9 cellular contexts compared by ENCODE assay signal in the genomic region with DNA sequence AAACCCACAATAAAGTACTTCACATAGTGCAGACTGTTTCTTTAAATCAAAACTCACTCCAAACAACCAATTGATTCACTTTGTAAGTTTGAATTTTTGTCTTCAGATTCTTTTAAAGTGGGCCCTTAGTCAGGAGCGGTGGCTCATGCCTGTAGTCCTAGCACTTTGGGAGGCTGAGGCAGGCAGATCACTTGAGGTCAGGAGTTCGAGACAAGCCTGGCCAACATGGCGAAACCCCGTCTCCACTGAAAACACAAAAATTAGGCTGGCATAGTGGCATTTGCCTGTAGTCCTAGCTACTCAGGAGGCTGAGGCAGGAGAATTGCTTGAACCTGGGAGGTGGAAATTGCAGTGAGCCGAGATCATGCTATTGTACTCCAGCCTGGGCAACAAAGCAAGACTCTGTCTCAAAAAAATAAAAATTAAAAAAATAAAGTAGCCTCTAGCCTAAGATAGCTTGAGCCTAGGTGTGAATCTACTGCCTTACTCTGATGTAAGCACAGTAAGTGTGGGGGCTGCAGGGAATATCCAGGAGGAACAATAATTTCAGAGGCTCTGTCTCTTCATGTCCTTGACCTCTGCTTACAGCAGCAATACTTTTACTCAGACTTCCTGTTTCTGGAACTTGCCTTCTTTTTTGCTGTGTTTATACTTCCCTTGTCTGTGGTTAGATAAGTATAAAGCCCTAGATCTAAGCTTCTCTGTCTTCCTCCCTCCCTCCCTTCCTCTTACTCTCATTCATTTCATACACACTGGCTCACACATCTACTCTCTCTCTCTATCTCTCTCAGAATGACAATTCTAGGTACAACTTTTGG. TPM values are rescaled to one million over a fixed set of nuclear protein-coding genes. Genes with fewer than 3 reads are reported as not detected.
DNase-seq lines count a peak whose midpoint lies in the region; ATAC-seq and TF ChIP-seq lines count a peak whose summit lies in the region.
"Had no signal": no experiment of that assay in that cellular context is flagged by ENCODE, and none has a peak within 500 bp of the region (broad histone marks: within the 10 kb centered on the region; RNA-seq: fewer than 3 reads in every experiment).

A gene with protein sequence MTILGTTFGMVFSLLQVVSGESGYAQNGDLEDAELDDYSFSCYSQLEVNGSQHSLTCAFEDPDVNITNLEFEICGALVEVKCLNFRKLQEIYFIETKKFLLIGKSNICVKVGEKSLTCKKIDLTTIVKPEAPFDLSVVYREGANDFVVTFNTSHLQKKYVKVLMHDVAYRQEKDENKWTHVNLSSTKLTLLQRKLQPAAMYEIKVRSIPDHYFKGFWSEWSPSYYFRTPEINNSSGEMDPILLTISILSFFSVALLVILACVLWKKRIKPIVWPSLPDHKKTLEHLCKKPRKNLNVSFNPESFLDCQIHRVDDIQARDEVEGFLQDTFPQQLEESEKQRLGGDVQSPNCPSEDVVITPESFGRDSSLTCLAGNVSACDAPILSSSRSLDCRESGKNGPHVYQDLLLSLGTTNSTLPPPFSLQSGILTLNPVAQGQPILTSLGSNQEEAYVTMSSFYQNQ (plus strand): TSS at position 706 of the 818 bp plus-strand sequence. CDS start 87 bp downstream, at position 793.

- H3K4me1 ChIP-seq in KMS-11 (ENCODE audit: low read depth, poor library complexity, severe bottlenecking), result peaks cover 46% of the 10 kb centered on the region
- peaks cover 42 to 52% of the 10 kb centered on the region in 2 donors for H3K4me1 ChIP-seq in naive thymus-derived CD4-positive, alpha-beta T cell (ENCODE audit: control insufficient read depth in 2 of 2, insufficient read depth in 2 of 2, low read length in 2 of 2)

- no peak within 1 kb of the TSS for H3K4me2 ChIP-seq in KMS-11

- DNase-seq in GM12865 (ENCODE audit: low read depth) (peak; percentile 55), dedifferentiated amniotic fluid mesenchymal stem cell (ENCODE audit: extremely low spot score) (no peak), UCSD-AML1 (lab: John Stamatoyannopoulos, UW; ENCODE audit: unreplicated experiment) (no peak), NCI-H1694 (lab: John Stamatoyannopoulos, UW) (no peak)
- DNase-seq in naive thymus-derived CD4-positive, alpha-beta T cell, result peak in 7 of 9 donors; percentile 66 to 86 (median 82)
- DNase-seq: occipital lobe had no signal

- intact Hi-C loops in naive thymus-derived CD4-positive, alpha-beta T cell (cut with micrococcal nuclease), result loop anchor here (1.0 to 10.0 kb wide), 7 partner anchors 46 to 1256 kb away; a partner anchor contains a TSS

- no peaks in the 10 kb centered on the region for H3K9me3 ChIP-seq in naive thymus-derived CD4-positive, alpha-beta T cell (ENCODE audit: control insufficient read depth in 2 of 3, low read length in 3 of 3)

- H3K27ac Mint-ChIP-seq in activated naive CD8-positive, alpha-beta T cell, result peak within 1 kb of the TSS; percentile 99
- peak within 1 kb of the TSS; percentile 97 to 100 (median 99) for H3K27ac Mint-ChIP-seq in naive thymus-derived CD4-positive, alpha-beta T cell

- peak within 1 kb of the TSS; percentile 27 for H3K4me3 ChIP-seq in GM12865 (ENCODE audit: low read depth, low read length)
- no peak within 1 kb of the TSS for H3K4me3 ChIP-seq in KMS-11 (IDR thresholded peaks at IDR 0.05; ENCODE audit: insufficient read depth, low read depth, low read length)
- H3K4me3 ChIP-seq in naive thymus-derived CD4-positive, alpha-beta T cell (ENCODE audit: low read length), result peak within 1 kb of the TSS; percentile 80

- peak within 1 kb of the TSS; percentile 93 for H3K4me3 Mint-ChIP-seq in activated naive CD8-positive, alpha-beta T cell
- H3K4me3 Mint-ChIP-seq in naive thymus-derived CD4-positive, alpha-beta T cell, result peak within 1 kb of the TSS; percentile 82 to 100 (median 94)

- no peaks in the 10 kb centered on the region for H3K36me3 ChIP-seq in KMS-11 (ENCODE audit: insufficient read depth)
- peaks cover 17 to 32% (median 22%) of the 10 kb centered on the region in 3 experiments for H3K36me3 ChIP-seq in naive thymus-derived CD4-positive, alpha-beta T cell (ENCODE audit: control insufficient read depth in 2 of 3, insufficient read depth in 3 of 3, low read length in 3 of 3)

- POLR2A ChIA-PET in naive thymus-derived CD4-positive, alpha-beta T cell (lab: Charles Lee), result interaction anchor here (1.1 to 18.2 kb wide), 12 partner anchors 12 to 68 kb away, joined by 3 to 1069 read pairs (median 10); no protein-coding TSS in a partner anchor

- ATAC-seq in naive thymus-derived CD4-positive, alpha-beta T cell, result peak; percentile 48
- no peak for ATAC-seq in HG02840 (IDR thresholded peaks at IDR 0.05; ENCODE audit: low FRiP score, unreplicated experiment)

- peak within 1 kb of the TSS; percentile 7; the same call in 1 of the 2 replicates for H2AFZ ChIP-seq in KMS-11 (ENCODE audit: low read depth)

- no peaks in the 10 kb centered on the region for H3K27me3 Mint-ChIP-seq in activated naive CD8-positive, alpha-beta T cell
- no peaks in the 10 kb centered on the region for H3K27me3 Mint-ChIP-seq in naive thymus-derived CD4-positive, alpha-beta T cell

- TF ChIP-seq CTCF in GM12865 (IDR thresholded peaks at IDR 0.05; ENCODE audit: insufficient read depth, low read depth, low read length, missing control alignments) (no peak), KMS-11 (conservative IDR thresholded peaks at IDR 0.05; ENCODE audit: low read depth, low read length) (no peak)

- no peaks in the 10 kb centered on the region for H3K79me2 ChIP-seq in KMS-11 (ENCODE audit: insufficient read depth, low read depth)

- H3K9me3 Mint-ChIP-seq in activated naive CD8-positive, alpha-beta T cell (ENCODE audit: low read depth), result no peaks in the 10 kb centered on the region
- peaks cover 0 to 3% (median 0%) of the 10 kb centered on the region in 11 donors for H3K9me3 Mint-ChIP-seq in naive thymus-derived CD4-positive, alpha-beta T cell

- no peak within 1 kb of the TSS for H3K27ac ChIP-seq in KMS-11
- H3K27ac ChIP-seq in naive thymus-derived CD4-positive, alpha-beta T cell (ENCODE audit: low read depth, low read length), result peak within 1 kb of the TSS; percentile 98

- no peaks in the 10 kb centered on the region for H3K27me3 ChIP-seq in KMS-11 (ENCODE audit: insufficient read depth, low read depth)
- H3K27me3 ChIP-seq in naive thymus-derived CD4-positive, alpha-beta T cell (ENCODE audit: control insufficient read depth in 2 of 2, insufficient read depth in 2 of 2, low read length in 2 of 2), result no peaks in the 10 kb centered on the region

- H4K20me1 ChIP-seq in KMS-11 (ENCODE audit: insufficient read depth), result no peaks in the 10 kb centered on the region

- H3K36me3 Mint-ChIP-seq in activated naive CD8-positive, alpha-beta T cell, result peaks cover 21% of the 10 kb centered on the region
- peaks cover 35 to 49% (median 43%) of the 10 kb centered on the region in 5 donors for H3K36me3 Mint-ChIP-seq in naive thymus-derived CD4-positive, alpha-beta T cell

- CTCF ChIA-PET in naive thymus-derived CD4-positive, alpha-beta T cell (lab: Charles Lee), result interaction anchor here (0.6 to 11.1 kb wide), 8 partner anchors 26 to 205 kb away, joined by 3 to 128 read pairs (median 8); no protein-coding TSS in a partner anchor

- H3K9ac ChIP-seq in KMS-11, result no peak within 1 kb of the TSS

- H3K4me1 Mint-ChIP-seq in activated naive CD8-positive, alpha-beta T cell (ENCODE audit: low read depth), result peaks cover 89% of the 10 kb centered on the region
- H3K4me1 Mint-ChIP-seq in naive thymus-derived CD4-positive, alpha-beta T cell, result peaks cover 29 to 74% (median 63%) of the 10 kb centered on the region in 7 donors

RNA-seq across cellular contexts. Expression of the gene that starts here (rescaled TPM):
- 1,000 to 10,000 TPM in 2 of 5 experiments, 100 to 1,000 TPM in 3; 341 to 1,298 (median 608) TPM for total RNA-seq in naive thymus-derived CD4-positive, alpha-beta T cell
- 100 to 1,000 TPM; 690 to 965 TPM for polyA plus RNA-seq in naive thymus-derived CD4-positive, alpha-beta T cell

Comparison
In these comparisons a context has a peak if more than half of its experiments do, and no peak if none do; other contexts are left out.
1. DNase-seq: peak in GM12865 (single experiment) and naive thymus-derived CD4-positive, alpha-beta T cell (7 of 9); none in dedifferentiated amniotic fluid mesenchymal stem cell (single experiment), UCSD-AML1 (single experiment) and NCI-H1694 (single experiment).